Comparison of ENCODE assay signal across 1 cellular context in genomic region chr4:1749826-1750225, GRCh38.
TF ChIP-seq lines count a peak whose summit lies in the region.

No MANE protein-coding gene starts in this region.

TF ChIP-seq in HepG2, 621 proteins besides CTCF, POLR2A, EP300 and RAD21:
- TF ChIP-seq ZSCAN25 (CRISPR knock-in tag; IDR thresholded peaks at IDR 0.05): peak; percentile 90
- no peak for TF ChIP-seq ZNF431 (CRISPR knock-in tag; IDR thresholded peaks at IDR 0.05; ENCODE audit: borderline replicate concordance, low read depth)
- no peak for TF ChIP-seq SP140L (CRISPR knock-in tag; IDR thresholded peaks at IDR 0.05; ENCODE audit: borderline replicate concordance)
- TF ChIP-seq, protein P1, sequence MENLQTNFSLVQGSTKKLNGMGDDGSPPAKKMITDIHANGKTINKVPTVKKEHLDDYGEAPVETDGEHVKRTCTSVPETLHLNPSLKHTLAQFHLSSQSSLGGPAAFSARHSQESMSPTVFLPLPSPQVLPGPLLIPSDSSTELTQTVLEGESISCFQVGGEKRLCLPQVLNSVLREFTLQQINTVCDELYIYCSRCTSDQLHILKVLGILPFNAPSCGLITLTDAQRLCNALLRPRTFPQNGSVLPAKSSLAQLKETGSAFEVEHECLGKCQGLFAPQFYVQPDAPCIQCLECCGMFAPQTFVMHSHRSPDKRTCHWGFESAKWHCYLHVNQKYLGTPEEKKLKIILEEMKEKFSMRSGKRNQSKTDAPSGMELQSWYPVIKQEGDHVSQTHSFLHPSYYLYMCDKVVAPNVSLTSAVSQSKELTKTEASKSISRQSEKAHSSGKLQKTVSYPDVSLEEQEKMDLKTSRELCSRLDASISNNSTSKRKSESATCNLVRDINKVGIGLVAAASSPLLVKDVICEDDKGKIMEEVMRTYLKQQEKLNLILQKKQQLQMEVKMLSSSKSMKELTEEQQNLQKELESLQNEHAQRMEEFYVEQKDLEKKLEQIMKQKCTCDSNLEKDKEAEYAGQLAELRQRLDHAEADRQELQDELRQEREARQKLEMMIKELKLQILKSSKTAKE (CRISPR knock-in tag; IDR thresholded peaks at IDR 0.05; ENCODE audit: borderline replicate concordance): no peak
- no peak for TF ChIP-seq ZNF543 (CRISPR knock-in tag; IDR thresholded peaks at IDR 0.05)
- TF ChIP-seq AGO1 (IDR thresholded peaks at IDR 0.05; ENCODE audit: low read depth, low read length, poor library complexity, severe bottlenecking): peak; percentile 14
- TF ChIP-seq ZFX (CRISPR knock-in tag; IDR thresholded peaks at IDR 0.05; ENCODE audit: low read depth): 0 out of 2 replicates have a peak, but pooled peaks have one; percentile 3
